Comparison of ENCODE assay signal across 14 cellular contexts in genomic region chr19:29677001-29677781, GRCh38. TPM values are rescaled to one million over a fixed set of nuclear protein-coding genes. Genes with fewer than 3 reads are reported as not detected.
A peak's percentile ranks its signal among the peaks of the same experiment; 100 is the strongest.
DNase-seq lines count a peak whose midpoint lies in the region; ATAC-seq and TF ChIP-seq lines count a peak whose summit lies in the region.
"Had no signal": no experiment of that assay in that cellular context is flagged by ENCODE, and none has a peak within 500 bp of the region (broad histone marks: within the 10 kb centered on the region; RNA-seq: fewer than 3 reads in every experiment).

No MANE protein-coding gene starts in this region.

- no peak overlapping the region; the same call in 1 of the 2 replicates for H3K14ac ChIP-seq in H9 (ENCODE audit: insufficient read depth, low read length)

- H3K4me3 Mint-ChIP-seq in H9 (no peak overlapping the region), mesothelial cell of epicardium (no peak overlapping the region)
- H3K4me3 Mint-ChIP-seq in effector memory CD8-positive, alpha-beta T cell: peak overlapping the region; percentile 69 to 75
- H3K4me3 Mint-ChIP-seq: dendritic cell treated with granulocyte-macrophage colony-stimulating factor and Interleukin-4, amounts not matched to agents 40 ng/mL and 50 ng/mL, for 4 days had no signal

- TF ChIP-seq CTCF in C4-2B (conservative IDR thresholded peaks at IDR 0.05): no peak; the same call in 1 of the 2 replicates
- TF ChIP-seq CTCF in H9 (conservative IDR thresholded peaks at IDR 0.05): peak; percentile 30; the same call in 2 of the 3 replicates
- no peak for TF ChIP-seq CTCF in osteoblast (IDR thresholded peaks at IDR 0.05; ENCODE audit: extremely low read depth, low read depth, low read length)
- TF ChIP-seq CTCF in mesothelial cell of epicardium (IDR thresholded peaks at IDR 0.05; ENCODE audit: unreplicated experiment): no peak

- no peak overlapping the region for H4K91ac ChIP-seq in H9 (ENCODE audit: insufficient read length, low read depth, low read length)

- no peak overlapping the region for H2BK20ac ChIP-seq in H9 (ENCODE audit: low read depth, low read length, poor library complexity, severe bottlenecking)

- H3K27me3 ChIP-seq in H9 (ENCODE audit: insufficient read depth, low read length) (no peaks in the 10 kb centered on the region), osteoblast (ENCODE audit: insufficient read depth, low read length) (no peaks in the 10 kb centered on the region)
- H3K27me3 ChIP-seq: hepatocyte had no signal

- WGBS in H9 (ENCODE audit: extremely low coverage, insufficient read length, low lambda C conversion rate): no CpG with 5 or more reads among the region's 23 CpGs

- peaks cover 3% of the 10 kb centered on the region for H3K79me1 ChIP-seq in H9 (ENCODE audit: insufficient read depth, low read depth, low read length, poor library complexity, severe bottlenecking)

- H3K27me3 Mint-ChIP-seq in H9 (ENCODE audit: low read depth) (no peaks in the 10 kb centered on the region; the same call in 1 of the 2 replicates), mesothelial cell of epicardium (ENCODE audit: low read depth) (no peaks in the 10 kb centered on the region)
- no peaks in the 10 kb centered on the region for H3K27me3 Mint-ChIP-seq in effector memory CD8-positive, alpha-beta T cell
- H3K27me3 Mint-ChIP-seq: dendritic cell treated with granulocyte-macrophage colony-stimulating factor and Interleukin-4, amounts not matched to agents 40 ng/mL and 50 ng/mL, for 4 days had no signal

- intact Hi-C loops in left colon (cut with DNase I, micrococcal nuclease): no loop called here

- no peak overlapping the region for H4K8ac ChIP-seq in H9 (replicated peaks; ENCODE audit: insufficient read length, low read depth, low read length)

- no peaks in the 10 kb centered on the region for H3K23me2 ChIP-seq in H9 (ENCODE audit: insufficient read length, low read depth, low read length, poor library complexity, severe bottlenecking)

- no peak for ATAC-seq in effector memory CD8-positive, alpha-beta T cell (replicated peaks)
- ATAC-seq in GM19452 (IDR thresholded peaks at IDR 0.05; ENCODE audit: unreplicated experiment): no peak
- ATAC-seq in left colon: no peak

- no peak overlapping the region for H2AK5ac ChIP-seq in H9 (ENCODE audit: insufficient read length, low read length)

- no peak overlapping the region for H3K18ac ChIP-seq in H9 (ENCODE audit: insufficient read length, low read depth, low read length)

- no peak overlapping the region for H2BK120ac ChIP-seq in H9 (ENCODE audit: low read depth, low read length, poor library complexity, severe bottlenecking)

- no peak overlapping the region for H3K56ac ChIP-seq in H9 (ENCODE audit: insufficient read length, low read depth, low read length)

- no peak overlapping the region for H4K5ac ChIP-seq in H9 (ENCODE audit: insufficient read length, low read depth, low read length)

- H3K27ac ChIP-seq in C4-2B (peak overlapping the region; percentile 99), H9 (ENCODE audit: insufficient read length, low read depth, low read length) (no peak overlapping the region), osteoblast (ENCODE audit: low read depth, low read length) (no peak overlapping the region)
- H3K27ac ChIP-seq: hepatocyte had no signal

- no peak for DNase-seq in H9
- no peak for DNase-seq in effector memory CD8-positive, alpha-beta T cell
- DNase-seq in osteoblast (ENCODE audit: insufficient read length, low spot score, missing footprints): peak; percentile 71
- DNase-seq in mesothelial cell of epicardium (ENCODE audit: low spot score in 2 of 2, unreplicated experiment in 2 of 2): no peak
- no peak for DNase-seq in left colon
- DNase-seq in NCI-H69 (lab: John Stamatoyannopoulos, UW): no peak
- DNase-seq: Calu3; stimulated activated CD4-positive, alpha-beta T cell treated with anti-CD3 and anti-CD28 coated beads, Interleukin-1b, Interleukin-23, amount 100 ng/mL, for 48 hours; SW 1271; trophoblast cell had no signal

- H3K4me1 ChIP-seq in H9 (ENCODE audit: insufficient read depth, low read length) (no peaks in the 10 kb centered on the region), osteoblast (ENCODE audit: insufficient read depth, low read length) (peaks cover 6% of the 10 kb centered on the region)

- peaks cover 12% of the 10 kb centered on the region for H3K36me3 ChIP-seq in osteoblast (ENCODE audit: insufficient read depth, low read length)

- no peak overlapping the region for H2BK12ac ChIP-seq in H9 (ENCODE audit: insufficient read length, low read depth, low read length)

- H3K36me3 Mint-ChIP-seq in H9 (ENCODE audit: insufficient read depth in 1 of 3, low read depth in 3 of 3): peaks cover 0 to 6% (median 2%) of the 10 kb centered on the region in 3 experiments; a peak in 2 of 7 replicates
- peaks cover 84% of the 10 kb centered on the region for H3K36me3 Mint-ChIP-seq in effector memory CD8-positive, alpha-beta T cell (ENCODE audit: insufficient read depth)
- no peaks in the 10 kb centered on the region for H3K36me3 Mint-ChIP-seq in mesothelial cell of epicardium

- no peak overlapping the region for H3T11ph ChIP-seq in H9 (ENCODE audit: low read length)

- H2AFZ ChIP-seq in H9 (ENCODE audit: low read length): no peak overlapping the region
- H2AFZ ChIP-seq in osteoblast (ENCODE audit: low read length): no peak overlapping the region
- H2AFZ ChIP-seq: hepatocyte had no signal

- no peaks in the 10 kb centered on the region for H3K79me2 ChIP-seq in H9 (ENCODE audit: insufficient read depth, low read length)
- peaks cover 38% of the 10 kb centered on the region for H3K79me2 ChIP-seq in osteoblast (ENCODE audit: insufficient read depth, low read length)
- H3K79me2 ChIP-seq: hepatocyte had no signal

- H3K27ac Mint-ChIP-seq in H9 (peak overlapping the region in 2 of 3 experiments; percentile 44 to 61; a peak in 3 of 7 replicates), mesothelial cell of epicardium (no peak overlapping the region)
- H3K27ac Mint-ChIP-seq in effector memory CD8-positive, alpha-beta T cell: peak overlapping the region; percentile 91 to 95
- H3K27ac Mint-ChIP-seq: dendritic cell treated with granulocyte-macrophage colony-stimulating factor and Interleukin-4, amounts not matched to agents 40 ng/mL and 50 ng/mL, for 4 days had no signal

- no peaks in the 10 kb centered on the region for H3K9me3 ChIP-seq in H9 (ENCODE audit: control insufficient read depth, low read depth, low read length)
- no peaks in the 10 kb centered on the region for H3K9me3 ChIP-seq in osteoblast (ENCODE audit: low read depth, low read length)

- H3K9ac ChIP-seq in H9 (ENCODE audit: extremely low read depth, insufficient read length, low read length): no peak overlapping the region

- H3K4ac ChIP-seq in H9 (ENCODE audit: low read depth, low read length): no peak overlapping the region

- H4K20me1 ChIP-seq in H9 (ENCODE audit: control insufficient read depth, insufficient read depth, insufficient read length) (no peaks in the 10 kb centered on the region), osteoblast (ENCODE audit: insufficient read depth, low read length) (peaks cover 26% of the 10 kb centered on the region)

- H3K9me3 Mint-ChIP-seq in H9 (no peaks in the 10 kb centered on the region), mesothelial cell of epicardium (no peaks in the 10 kb centered on the region)
- no peaks in the 10 kb centered on the region for H3K9me3 Mint-ChIP-seq in effector memory CD8-positive, alpha-beta T cell
- H3K9me3 Mint-ChIP-seq: dendritic cell treated with granulocyte-macrophage colony-stimulating factor and Interleukin-4, amounts not matched to agents 40 ng/mL and 50 ng/mL, for 4 days had no signal

- no peak overlapping the region for H3K23ac ChIP-seq in H9 (ENCODE audit: insufficient read length, low read depth, low read length)

- no peaks in the 10 kb centered on the region for H3K4me1 Mint-ChIP-seq in H9
- peaks cover 67 to 69% of the 10 kb centered on the region in 2 donors for H3K4me1 Mint-ChIP-seq in effector memory CD8-positive, alpha-beta T cell (ENCODE audit: low read depth in 2 of 2)
- no peaks in the 10 kb centered on the region for H3K4me1 Mint-ChIP-seq in mesothelial cell of epicardium

- H2BK5ac ChIP-seq in H9 (ENCODE audit: insufficient read length, low read length): no peak overlapping the region

- no peak overlapping the region for H2BK15ac ChIP-seq in H9 (ENCODE audit: low read depth, low read length)

- H3K4me3 ChIP-seq in osteoblast (ENCODE audit: insufficient read depth, low read length): no peak overlapping the region
- H3K4me3 ChIP-seq: hepatocyte had no signal

- no peak overlapping the region for H3K4me2 ChIP-seq in H9 (ENCODE audit: insufficient read depth, insufficient read length, low read length)
- H3K4me2 ChIP-seq in osteoblast (ENCODE audit: insufficient read depth, low read length): no peak overlapping the region
- H3K4me2 ChIP-seq: hepatocyte had no signal

RNA-seq across cellular contexts. Expression of gene PLEKHF1, which starts 11.9 kb away (rescaled TPM):
- total RNA-seq in H9 (2021): 4.9 and 5.0 TPM in 2 replicates
- total RNA-seq in osteoblast: 86.9 and 106 TPM in 2 replicates
- total RNA-seq in mesothelial cell of epicardium: 0.47 to 0.92 TPM (median 0.64 TPM) in 3 replicates
- 1 to 10 TPM; 2.8 to 3.7 TPM for total RNA-seq in left colon

RNA-seq across cellular contexts. Expression of gene C19orf12, which starts 37.9 kb away (rescaled TPM):
- 17.2 and 17.5 TPM in 2 replicates for total RNA-seq in H9 (2021)
- 48.5 and 52.7 TPM in 2 replicates for total RNA-seq in osteoblast
- total RNA-seq in mesothelial cell of epicardium: 26.9 to 29.8 TPM (median 27.1 TPM) in 3 replicates
- total RNA-seq in left colon: 10 to 100 TPM; 16.2 to 19.3 TPM

Comparison
In these comparisons a context has a peak if more than half of its experiments do, and no peak if none do; other contexts are left out.
1. H3K4me3 Mint-ChIP-seq: peak in effector memory CD8-positive, alpha-beta T cell (2 of 2); none in H9 (0 of 2) and mesothelial cell of epicardium (single experiment).
2. RNA of gene PLEKHF1, which starts 11.9 kb away (total RNA-seq): 86.9 to 106 TPM in osteoblast; 4.9 to 5.0 TPM in H9, 2.8 to 3.7 TPM in left colon and 0.47 to 0.92 TPM in mesothelial cell of epicardium; every median in the first group is over 10 times any median in the second.